ENCODE assay signal across 1 cellular context in the genomic region with DNA sequence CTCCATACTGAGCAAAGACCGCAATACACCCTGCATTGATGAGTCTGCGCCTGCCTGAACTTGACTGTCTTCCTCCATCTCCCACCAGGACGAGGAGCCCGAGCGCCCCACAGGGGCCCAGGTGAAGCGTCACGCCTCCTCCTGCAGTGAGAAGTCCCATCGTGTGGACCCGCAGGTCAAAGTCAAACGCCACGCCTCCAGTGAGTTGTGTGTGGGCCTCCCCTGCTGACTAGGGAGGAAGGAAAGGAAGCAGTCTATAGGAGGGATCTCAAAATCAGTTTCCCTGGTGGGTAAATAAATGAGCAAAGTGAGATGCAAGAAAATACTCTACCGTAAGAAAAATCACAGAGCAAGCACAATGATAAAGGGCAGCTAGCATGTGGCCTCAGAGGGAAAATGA.
TF ChIP-seq lines count a peak whose summit lies in the region.

No MANE protein-coding gene starts in this region.

TF ChIP-seq in K562, 482 proteins besides CTCF, POLR2A, EP300 and RAD21:
- TF ChIP-seq, protein P1, sequence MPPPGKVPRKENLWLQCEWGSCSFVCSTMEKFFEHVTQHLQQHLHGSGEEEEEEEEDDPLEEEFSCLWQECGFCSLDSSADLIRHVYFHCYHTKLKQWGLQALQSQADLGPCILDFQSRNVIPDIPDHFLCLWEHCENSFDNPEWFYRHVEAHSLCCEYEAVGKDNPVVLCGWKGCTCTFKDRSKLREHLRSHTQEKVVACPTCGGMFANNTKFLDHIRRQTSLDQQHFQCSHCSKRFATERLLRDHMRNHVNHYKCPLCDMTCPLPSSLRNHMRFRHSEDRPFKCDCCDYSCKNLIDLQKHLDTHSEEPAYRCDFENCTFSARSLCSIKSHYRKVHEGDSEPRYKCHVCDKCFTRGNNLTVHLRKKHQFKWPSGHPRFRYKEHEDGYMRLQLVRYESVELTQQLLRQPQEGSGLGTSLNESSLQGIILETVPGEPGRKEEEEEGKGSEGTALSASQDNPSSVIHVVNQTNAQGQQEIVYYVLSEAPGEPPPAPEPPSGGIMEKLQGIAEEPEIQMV (tag; conservative IDR thresholded peaks at IDR 0.05; ENCODE audit: low read depth) = no peak
- TF ChIP-seq PRPF4 (IDR thresholded peaks at IDR 0.05; ENCODE audit: insufficient read depth, low read depth, low read length, poor library complexity, severe bottlenecking) = no peak
- TF ChIP-seq ZBTB12 (CRISPR knock-in tag; IDR thresholded peaks at IDR 0.05) = no peak
- TF ChIP-seq, protein P2, sequence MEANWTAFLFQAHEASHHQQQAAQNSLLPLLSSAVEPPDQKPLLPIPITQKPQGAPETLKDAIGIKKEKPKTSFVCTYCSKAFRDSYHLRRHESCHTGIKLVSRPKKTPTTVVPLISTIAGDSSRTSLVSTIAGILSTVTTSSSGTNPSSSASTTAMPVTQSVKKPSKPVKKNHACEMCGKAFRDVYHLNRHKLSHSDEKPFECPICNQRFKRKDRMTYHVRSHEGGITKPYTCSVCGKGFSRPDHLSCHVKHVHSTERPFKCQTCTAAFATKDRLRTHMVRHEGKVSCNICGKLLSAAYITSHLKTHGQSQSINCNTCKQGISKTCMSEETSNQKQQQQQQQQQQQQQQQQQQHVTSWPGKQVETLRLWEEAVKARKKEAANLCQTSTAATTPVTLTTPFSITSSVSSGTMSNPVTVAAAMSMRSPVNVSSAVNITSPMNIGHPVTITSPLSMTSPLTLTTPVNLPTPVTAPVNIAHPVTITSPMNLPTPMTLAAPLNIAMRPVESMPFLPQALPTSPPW (CRISPR knock-in tag; IDR thresholded peaks at IDR 0.05) = no peak
- TF ChIP-seq SRF (CRISPR knock-in tag; IDR thresholded peaks at IDR 0.05) = no peak
- TF ChIP-seq EWSR1 (IDR thresholded peaks at IDR 0.05; ENCODE audit: borderline replicate concordance, low read depth, partially characterized antibody) = no peak
- TF ChIP-seq ATF4 (CRISPR knock-in tag; IDR thresholded peaks at IDR 0.05) = no peak
- no peak for TF ChIP-seq SP2 (IDR thresholded peaks at IDR 0.05; ENCODE audit: extremely low read depth, low read depth, low read length, poor library complexity, severe bottlenecking)
